ENCODE assay signal across 6 cellular contexts in the genomic region with DNA sequence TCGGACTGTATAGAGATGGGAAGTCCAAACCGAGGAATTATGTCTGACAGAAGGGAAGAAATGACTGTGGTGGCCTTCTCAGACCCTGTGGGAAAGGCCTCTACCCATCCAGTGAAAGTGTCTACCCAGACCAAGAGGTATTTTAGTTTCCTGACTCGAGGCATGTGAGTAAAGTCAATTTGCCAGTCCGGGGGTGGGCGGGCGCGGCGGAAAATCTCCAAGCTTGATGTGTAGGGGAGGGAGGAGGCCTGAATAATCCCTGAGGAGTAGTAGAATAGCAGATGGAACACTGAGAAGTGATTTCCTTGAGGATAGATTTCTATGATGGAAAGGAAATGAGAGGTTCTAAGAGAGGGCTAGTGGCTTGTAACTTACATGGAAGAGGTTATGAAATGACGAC. TPM values are rescaled to one million over a fixed set of nuclear protein-coding genes. Genes with fewer than 3 reads are reported as not detected.
"Had no signal": no experiment of that assay in that cellular context is flagged by ENCODE, and none has a peak within 500 bp of the region (broad histone marks: within the 10 kb centered on the region; RNA-seq: fewer than 3 reads in every experiment).

No MANE protein-coding gene starts in this region.

RNA-seq across cellular contexts. Expression of a gene that starts 15.5 kb away (rescaled TPM):
- total RNA-seq: HepG2, HT-29, HT1080, IMR-90, K562 had no signal
- polyA plus RNA-seq: HepG2, IgD-negative memory B cell, IMR-90, K562 had no signal
